In the genomic region with DNA sequence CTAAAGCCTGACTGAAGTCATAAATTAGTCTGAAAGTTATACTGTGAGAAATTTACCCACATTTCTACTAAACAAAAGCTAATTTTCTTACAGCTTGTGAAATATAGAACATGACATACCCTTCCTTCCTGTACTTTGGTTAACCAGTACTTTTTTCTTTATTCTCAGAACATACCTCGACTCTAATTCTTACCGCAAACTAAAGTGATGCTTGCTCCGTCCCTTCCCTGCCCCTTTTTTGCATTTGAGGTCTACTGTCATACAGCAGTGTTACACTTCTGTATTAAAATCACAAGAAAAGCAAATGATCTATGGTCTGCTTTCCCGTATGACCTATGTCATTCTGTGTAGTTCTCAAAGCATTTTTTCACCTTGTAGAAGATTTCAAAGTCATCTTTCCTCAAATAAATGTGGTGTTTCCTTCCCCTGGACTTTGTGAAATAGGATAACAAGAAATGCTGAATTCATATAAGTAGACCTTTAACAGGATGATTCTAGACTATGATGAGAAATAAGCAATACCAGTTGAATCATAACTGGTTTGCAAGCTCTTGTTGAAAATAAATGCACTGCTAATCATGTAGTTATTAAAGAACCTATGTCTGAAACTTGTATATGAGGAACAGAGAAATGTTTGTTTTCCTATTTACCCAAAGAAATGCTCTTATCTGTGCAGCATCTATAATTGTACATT, we compare ENCODE assay signal across 1 cellular context.
TF ChIP-seq lines count a peak whose summit lies in the region.

No MANE protein-coding gene starts in this region.

TF ChIP-seq in GM23338, 12 proteins besides CTCF, POLR2A, EP300 and RAD21 (continued from another document):
- TF ChIP-seq, protein P1, sequence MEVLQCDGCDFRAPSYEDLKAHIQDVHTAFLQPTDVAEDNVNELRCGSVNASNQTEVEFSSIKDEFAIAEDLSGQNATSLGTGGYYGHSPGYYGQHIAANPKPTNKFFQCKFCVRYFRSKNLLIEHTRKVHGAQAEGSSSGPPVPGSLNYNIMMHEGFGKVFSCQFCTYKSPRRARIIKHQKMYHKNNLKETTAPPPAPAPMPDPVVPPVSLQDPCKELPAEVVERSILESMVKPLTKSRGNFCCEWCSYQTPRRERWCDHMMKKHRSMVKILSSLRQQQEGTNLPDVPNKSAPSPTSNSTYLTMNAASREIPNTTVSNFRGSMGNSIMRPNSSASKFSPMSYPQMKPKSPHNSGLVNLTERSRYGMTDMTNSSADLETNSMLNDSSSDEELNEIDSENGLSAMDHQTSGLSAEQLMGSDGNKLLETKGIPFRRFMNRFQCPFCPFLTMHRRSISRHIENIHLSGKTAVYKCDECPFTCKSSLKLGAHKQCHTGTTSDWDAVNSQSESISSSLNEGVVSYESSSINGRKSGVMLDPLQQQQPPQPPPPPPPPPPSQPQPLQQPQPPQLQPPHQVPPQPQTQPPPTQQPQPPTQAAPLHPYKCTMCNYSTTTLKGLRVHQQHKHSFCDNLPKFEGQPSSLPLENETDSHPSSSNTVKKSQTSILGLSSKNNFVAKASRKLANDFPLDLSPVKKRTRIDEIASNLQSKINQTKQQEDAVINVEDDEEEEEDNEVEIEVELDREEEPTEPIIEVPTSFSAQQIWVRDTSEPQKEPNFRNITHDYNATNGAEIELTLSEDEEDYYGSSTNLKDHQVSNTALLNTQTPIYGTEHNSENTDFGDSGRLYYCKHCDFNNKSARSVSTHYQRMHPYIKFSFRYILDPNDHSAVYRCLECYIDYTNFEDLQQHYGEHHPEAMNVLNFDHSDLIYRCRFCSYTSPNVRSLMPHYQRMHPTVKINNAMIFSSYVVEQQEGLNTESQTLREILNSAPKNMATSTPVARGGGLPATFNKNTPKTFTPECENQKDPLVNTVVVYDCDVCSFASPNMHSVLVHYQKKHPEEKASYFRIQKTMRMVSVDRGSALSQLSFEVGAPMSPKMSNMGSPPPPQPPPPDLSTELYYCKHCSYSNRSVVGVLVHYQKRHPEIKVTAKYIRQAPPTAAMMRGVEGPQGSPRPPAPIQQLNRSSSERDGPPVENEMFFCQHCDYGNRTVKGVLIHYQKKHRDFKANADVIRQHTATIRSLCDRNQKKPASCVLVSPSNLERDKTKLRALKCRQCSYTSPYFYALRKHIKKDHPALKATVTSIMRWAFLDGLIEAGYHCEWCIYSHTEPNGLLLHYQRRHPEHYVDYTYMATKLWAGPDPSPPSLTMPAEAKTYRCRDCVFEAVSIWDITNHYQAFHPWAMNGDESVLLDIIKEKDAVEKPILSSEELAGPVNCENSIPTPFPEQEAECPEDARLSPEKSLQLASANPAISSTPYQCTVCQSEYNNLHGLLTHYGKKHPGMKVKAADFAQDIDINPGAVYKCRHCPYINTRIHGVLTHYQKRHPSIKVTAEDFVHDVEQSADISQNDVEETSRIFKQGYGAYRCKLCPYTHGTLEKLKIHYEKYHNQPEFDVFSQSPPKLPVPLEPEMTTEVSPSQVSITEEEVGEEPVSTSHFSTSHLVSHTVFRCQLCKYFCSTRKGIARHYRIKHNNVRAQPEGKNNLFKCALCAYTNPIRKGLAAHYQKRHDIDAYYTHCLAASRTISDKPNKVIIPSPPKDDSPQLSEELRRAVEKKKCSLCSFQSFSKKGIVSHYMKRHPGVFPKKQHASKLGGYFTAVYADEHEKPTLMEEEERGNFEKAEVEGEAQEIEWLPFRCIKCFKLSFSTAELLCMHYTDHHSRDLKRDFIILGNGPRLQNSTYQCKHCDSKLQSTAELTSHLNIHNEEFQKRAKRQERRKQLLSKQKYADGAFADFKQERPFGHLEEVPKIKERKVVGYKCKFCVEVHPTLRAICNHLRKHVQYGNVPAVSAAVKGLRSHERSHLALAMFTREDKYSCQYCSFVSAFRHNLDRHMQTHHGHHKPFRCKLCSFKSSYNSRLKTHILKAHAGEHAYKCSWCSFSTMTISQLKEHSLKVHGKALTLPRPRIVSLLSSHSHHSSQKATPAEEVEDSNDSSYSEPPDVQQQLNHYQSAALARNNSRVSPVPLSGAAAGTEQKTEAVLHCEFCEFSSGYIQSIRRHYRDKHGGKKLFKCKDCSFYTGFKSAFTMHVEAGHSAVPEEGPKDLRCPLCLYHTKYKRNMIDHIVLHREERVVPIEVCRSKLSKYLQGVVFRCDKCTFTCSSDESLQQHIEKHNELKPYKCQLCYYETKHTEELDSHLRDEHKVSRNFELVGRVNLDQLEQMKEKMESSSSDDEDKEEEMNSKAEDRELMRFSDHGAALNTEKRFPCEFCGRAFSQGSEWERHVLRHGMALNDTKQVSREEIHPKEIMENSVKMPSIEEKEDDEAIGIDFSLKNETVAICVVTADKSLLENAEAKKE (CRISPR knock-in tag; IDR thresholded peaks at IDR 0.05): no peak
- TF ChIP-seq JUNB (IDR thresholded peaks at IDR 0.05; ENCODE audit: unreplicated experiment) (no peak), ZNF331 (CRISPR knock-in tag; IDR thresholded peaks at IDR 0.05; ENCODE audit: low read depth) (no peak), STAT1 (IDR thresholded peaks at IDR 0.05; ENCODE audit: unreplicated experiment) (no peak), EZH2 (IDR thresholded peaks at IDR 0.05; ENCODE audit: low read depth, unreplicated experiment) (no peak), ZNF114 (CRISPR knock-in tag; IDR thresholded peaks at IDR 0.05) (no peak)
